ENCODE assay signal across 19 cellular contexts in the genomic region with DNA sequence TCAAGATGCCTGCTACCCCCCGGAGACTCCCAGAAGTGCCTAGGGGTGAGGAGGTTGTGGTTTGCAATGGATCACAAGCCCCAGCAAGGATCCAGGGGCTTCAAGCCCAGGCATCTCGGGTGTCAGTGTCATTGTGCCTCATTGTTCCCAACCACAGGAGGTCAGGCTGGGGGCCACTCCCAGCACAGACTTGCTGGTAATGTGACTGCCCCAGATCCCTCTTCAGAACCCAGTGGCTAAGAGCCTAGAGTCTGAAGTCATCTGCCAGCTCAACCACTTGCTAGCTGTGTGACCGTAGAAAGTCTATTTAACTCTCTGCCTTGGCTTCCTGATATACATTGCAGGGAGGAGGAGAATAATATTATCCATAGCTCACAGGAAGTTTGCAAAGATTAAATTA. TPM values are rescaled to one million over a fixed set of nuclear protein-coding genes. Genes with fewer than 3 reads are reported as not detected.
DNase-seq lines count a peak whose midpoint lies in the region; ATAC-seq and TF ChIP-seq lines count a peak whose summit lies in the region.
"Had no signal": no experiment of that assay in that cellular context is flagged by ENCODE, and none has a peak within 500 bp of the region (broad histone marks: within the 10 kb centered on the region; RNA-seq: fewer than 3 reads in every experiment).

No MANE protein-coding gene starts in this region.

- H3K4me3 Mint-ChIP-seq in activated CD8-positive, alpha-beta memory T cell treated with anti-CD3 and anti-CD28 coated beads, Interleukin-2, amount 10 ng/mL, durations not matched to agents 7 days and 5 days = no peak overlapping the region
- H3K4me3 Mint-ChIP-seq: activated CD4-positive, alpha-beta T cell treated with anti-CD3 and anti-CD28 coated beads, Interleukin-2, amount 10 ng/mL, durations not matched to agents 24 days and 14 days; CD4-positive, alpha-beta memory T cell; naive B cell; stimulated activated naive B cell treated with anti-CD40 and anti-IgM and Interleukin-4, amounts not matched to agents 10 μg/mL and 1 μg/mL and 100 μg/mL, for 72 hours had no signal

- H3K36me3 ChIP-seq in MG63 (no peaks in the 10 kb centered on the region), smooth muscle cell (ENCODE audit: low read depth) (no peaks in the 10 kb centered on the region)
- H3K36me3 ChIP-seq: Peyer's patch had no signal

- H3K4me1 Mint-ChIP-seq in activated CD8-positive, alpha-beta memory T cell treated with anti-CD3 and anti-CD28 coated beads, Interleukin-2, amount 10 ng/mL, durations not matched to agents 7 days and 5 days = peaks cover 14% of the 10 kb centered on the region

- H4K20me1 ChIP-seq in smooth muscle cell (ENCODE audit: low read depth) = no peaks in the 10 kb centered on the region

- no peaks in the 10 kb centered on the region for H3K9me3 ChIP-seq in MG63
- no peaks in the 10 kb centered on the region for H3K9me3 ChIP-seq in smooth muscle cell (replicated peaks; ENCODE audit: low read depth)
- H3K9me3 ChIP-seq: Peyer's patch had no signal

- 59% methylated on average over 3 of the region's 3 CpGs for WGBS in smooth muscle cell (ENCODE audit: low lambda C conversion rate)

- DNase-seq in GM03348 (ENCODE audit: low spot score) (peak; percentile 35), MG63 (peak; percentile 57), fibroblast of peridontal ligament (ENCODE audit: extremely low read depth) (peak; percentile 40), smooth muscle cell (lab: John Stamatoyannopoulos, UW; ENCODE audit: unreplicated experiment) (no peak), RPMI8226 (no peak), GM10266 (ENCODE audit: extremely low spot score) (no peak)
- no peak for DNase-seq in activated CD8-positive, alpha-beta memory T cell treated with anti-CD3 and anti-CD28 coated beads, Interleukin-2, amount 10 ng/mL, durations not matched to agents 7 days and 5 days
- DNase-seq: activated CD4-positive, alpha-beta T cell treated with anti-CD3 and anti-CD28 coated beads, Interleukin-2, amount 10 ng/mL, durations not matched to agents 24 days and 14 days; CD4-positive, alpha-beta memory T cell; effector memory CD4-positive, alpha-beta T cell; naive B cell; NCI-H1048; NCI-H510A; Peyer's patch; stimulated activated CD4-positive, alpha-beta T cell treated with anti-CD3 and anti-CD28 coated beads, Interleukin-4, amount 100 ng/mL, for 4 hours; stimulated activated naive B cell treated with anti-CD40 and anti-IgM and Interleukin-4, amounts not matched to agents 10 μg/mL and 1 μg/mL and 100 μg/mL, for 72 hours; T-helper 2 cell had no signal

- H3K79me2 ChIP-seq in smooth muscle cell (ENCODE audit: low read depth) = no peaks in the 10 kb centered on the region

- H3K4me3 ChIP-seq in MG63 = no peak overlapping the region
- H3K4me3 ChIP-seq in smooth muscle cell = no peak overlapping the region
- H3K4me3 ChIP-seq: Peyer's patch had no signal

- ATAC-seq in activated CD8-positive, alpha-beta memory T cell treated with anti-CD3 and anti-CD28 coated beads, Interleukin-2, amount 10 ng/mL, durations not matched to agents 7 days and 5 days = no peak
- ATAC-seq: stimulated activated naive B cell treated with anti-CD40 and anti-IgM and Interleukin-4, amounts not matched to agents 10 μg/mL and 1 μg/mL and 100 μg/mL, for 72 hours had no signal

- peak overlapping the region; percentile 29 for H3K4me2 ChIP-seq in smooth muscle cell

- no peak overlapping the region for H2AFZ ChIP-seq in smooth muscle cell (ENCODE audit: low read depth)

- H3F3A ChIP-seq in smooth muscle cell (ENCODE audit: low read depth) = no peaks in the 10 kb centered on the region

- H3K27me3 ChIP-seq in MG63 (no peaks in the 10 kb centered on the region), smooth muscle cell (ENCODE audit: low read depth) (no peaks in the 10 kb centered on the region)
- H3K27me3 ChIP-seq: Peyer's patch had no signal

- CTCF ChIA-PET in activated CD8-positive, alpha-beta memory T cell treated with anti-CD3 and anti-CD28 coated beads, Interleukin-2, amount 10 ng/mL, durations not matched to agents 7 days and 5 days (lab: Charles Lee) = interaction anchor here (1.1 to 5.3 kb wide), 4 partner anchors 9 to 44 kb away, joined by 5 to 33 read pairs (median 17); partner anchors contain the start of gene CCDC197

- H3K27ac ChIP-seq in smooth muscle cell (ENCODE audit: low read depth) = no peak overlapping the region
- H3K27ac ChIP-seq: Peyer's patch had no signal

- peaks cover 22% of the 10 kb centered on the region for H3K4me1 ChIP-seq in smooth muscle cell (ENCODE audit: low read depth)

- H3K36me3 Mint-ChIP-seq in activated CD8-positive, alpha-beta memory T cell treated with anti-CD3 and anti-CD28 coated beads, Interleukin-2, amount 10 ng/mL, durations not matched to agents 7 days and 5 days = peaks cover 6% of the 10 kb centered on the region
- H3K36me3 Mint-ChIP-seq: CD4-positive, alpha-beta memory T cell; naive B cell; stimulated activated naive B cell treated with anti-CD40 and anti-IgM and Interleukin-4, amounts not matched to agents 10 μg/mL and 1 μg/mL and 100 μg/mL, for 72 hours had no signal

- TF ChIP-seq CTCF in smooth muscle cell (IDR thresholded peaks at IDR 0.05; ENCODE audit: borderline replicate concordance, insufficient read depth, poor library complexity, severe bottlenecking) (no peak), GM10266 (IDR thresholded peaks at IDR 0.05; ENCODE audit: control insufficient read depth, insufficient read depth, low read depth, missing control alignments) (no peak)

- no peaks in the 10 kb centered on the region for H3K9me3 Mint-ChIP-seq in activated CD8-positive, alpha-beta memory T cell treated with anti-CD3 and anti-CD28 coated beads, Interleukin-2, amount 10 ng/mL, durations not matched to agents 7 days and 5 days (ENCODE audit: low read depth)
- H3K9me3 Mint-ChIP-seq: activated CD4-positive, alpha-beta T cell treated with anti-CD3 and anti-CD28 coated beads, Interleukin-2, amount 10 ng/mL, durations not matched to agents 24 days and 14 days; CD4-positive, alpha-beta memory T cell; stimulated activated naive B cell treated with anti-CD40 and anti-IgM and Interleukin-4, amounts not matched to agents 10 μg/mL and 1 μg/mL and 100 μg/mL, for 72 hours had no signal

- H3K27me3 Mint-ChIP-seq in activated CD8-positive, alpha-beta memory T cell treated with anti-CD3 and anti-CD28 coated beads, Interleukin-2, amount 10 ng/mL, durations not matched to agents 7 days and 5 days = no peaks in the 10 kb centered on the region
- H3K27me3 Mint-ChIP-seq: activated CD4-positive, alpha-beta T cell treated with anti-CD3 and anti-CD28 coated beads, Interleukin-2, amount 10 ng/mL, durations not matched to agents 24 days and 14 days; CD4-positive, alpha-beta memory T cell had no signal

- H3K27ac Mint-ChIP-seq in activated CD8-positive, alpha-beta memory T cell treated with anti-CD3 and anti-CD28 coated beads, Interleukin-2, amount 10 ng/mL, durations not matched to agents 7 days and 5 days = no peak overlapping the region
- H3K27ac Mint-ChIP-seq: activated CD4-positive, alpha-beta T cell treated with anti-CD3 and anti-CD28 coated beads, Interleukin-2, amount 10 ng/mL, durations not matched to agents 24 days and 14 days; stimulated activated naive B cell treated with anti-CD40 and anti-IgM and Interleukin-4, amounts not matched to agents 10 μg/mL and 1 μg/mL and 100 μg/mL, for 72 hours had no signal

- H3K9ac ChIP-seq in smooth muscle cell (ENCODE audit: low read depth) = no peak overlapping the region

RNA-seq across cellular contexts. Expression of gene ASB2, which starts 7.7 kb away (rescaled TPM):
- not detected in 2 replicates for total RNA-seq in MG63 (2014; rRNA removed; shearing (Covaris generic); ENCODE audit: low replicate concordance)
- 0.99 and 6.5 TPM in 2 replicates for total RNA-seq in smooth muscle cell
- 0.30 TPM in 1 of 2 replicates, not detected in the other for polyA plus RNA-seq in smooth muscle cell
- total RNA-seq in activated CD8-positive, alpha-beta memory T cell treated with anti-CD3 and anti-CD28 coated beads, Interleukin-2, amount 10 ng/mL, durations not matched to agents 7 days and 5 days = 100 to 1,000 TPM; 116 to 177 TPM

RNA-seq across cellular contexts. Expression of gene CCDC197, which starts 13.0 kb away (rescaled TPM):
- not detected in 2 replicates for total RNA-seq in MG63 (2014; rRNA removed; shearing (Covaris generic); ENCODE audit: low replicate concordance)
- not detected in 2 replicates for total RNA-seq in smooth muscle cell
- not detected in 2 replicates for polyA plus RNA-seq in smooth muscle cell
- under 1 TPM in 1 of 2 experiments, not detected in 1; 0.14 TPM for total RNA-seq in activated CD8-positive, alpha-beta memory T cell treated with anti-CD3 and anti-CD28 coated beads, Interleukin-2, amount 10 ng/mL, durations not matched to agents 7 days and 5 days
- total RNA-seq: activated CD4-positive, alpha-beta T cell treated with anti-CD3 and anti-CD28 coated beads, Interleukin-2, amount 10 ng/mL, durations not matched to agents 24 days and 14 days; CD4-positive, alpha-beta memory T cell; kidney epithelial cell; Peyer's patch; renal cortical epithelial cell had no signal
- polyA plus RNA-seq: CD4-positive, alpha-beta memory T cell had no signal

RNA-seq across cellular contexts. Expression of gene OTUB2, which starts 42.1 kb away (rescaled TPM):
- total RNA-seq in MG63 (2014; rRNA removed; shearing (Covaris generic); ENCODE audit: low replicate concordance) = 0.63 and 1.2 TPM in 2 replicates
- total RNA-seq in smooth muscle cell = 2.4 and 5.1 TPM in 2 replicates
- polyA plus RNA-seq in smooth muscle cell = 1.7 and 4.0 TPM in 2 replicates
- total RNA-seq in activated CD8-positive, alpha-beta memory T cell treated with anti-CD3 and anti-CD28 coated beads, Interleukin-2, amount 10 ng/mL, durations not matched to agents 7 days and 5 days = 1 to 10 TPM; 3.4 to 4.2 TPM

RNA-seq across cellular contexts. Expression of gene FAM181A, which starts 56.9 kb away (rescaled TPM):
- total RNA-seq in MG63 (2014; rRNA removed; shearing (Covaris generic); ENCODE audit: low replicate concordance) = not detected in 2 replicates
- not detected in 2 replicates for total RNA-seq in smooth muscle cell
- polyA plus RNA-seq in smooth muscle cell = not detected in 2 replicates
- total RNA-seq in activated CD8-positive, alpha-beta memory T cell treated with anti-CD3 and anti-CD28 coated beads, Interleukin-2, amount 10 ng/mL, durations not matched to agents 7 days and 5 days = not detected
- total RNA-seq: activated CD4-positive, alpha-beta T cell treated with anti-CD3 and anti-CD28 coated beads, Interleukin-2, amount 10 ng/mL, durations not matched to agents 24 days and 14 days; CD4-positive, alpha-beta memory T cell; kidney epithelial cell; Peyer's patch; renal cortical epithelial cell had no signal
- polyA plus RNA-seq: CD4-positive, alpha-beta memory T cell had no signal

Comparison
In these comparisons a context has a peak if more than half of its experiments do, and no peak if none do; other contexts are left out.
1. DNase-seq: peak in GM03348 (single experiment), MG63 (single experiment) and fibroblast of peridontal ligament (single experiment); none in smooth muscle cell (single experiment), RPMI8226 (single experiment), activated CD8-positive, alpha-beta memory T cell treated with anti-CD3 and anti-CD28 coated beads, Interleukin-2, amount 10 ng/mL, durations not matched to agents 7 days and 5 days (single experiment) and GM10266 (single experiment).
2. RNA of gene ASB2, which starts 7.7 kb away (total RNA-seq): 116 to 177 TPM in activated CD8-positive, alpha-beta memory T cell treated with anti-CD3 and anti-CD28 coated beads, Interleukin-2, amount 10 ng/mL, durations not matched to agents 7 days and 5 days; 0.99 to 6.5 TPM in smooth muscle cell and not detected in MG63; every median in the first group is over 10 times any median in the second.